ENCODE assay signal across 6 cellular contexts in genomic region chr12:105898271-105898670, GRCh38.
DNase-seq lines count a peak whose midpoint lies in the region; ATAC-seq and TF ChIP-seq lines count a peak whose summit lies in the region.
"Not testable (repeated sequence)": the region's sequence is repeated elsewhere in the genome, so short reads cannot be mapped to it uniquely, and the experiment has no call there.

No MANE protein-coding gene starts in this region.

- H4K20me1 ChIP-seq in mammary epithelial cell (ENCODE audit: insufficient read depth, low read length); smooth muscle cell (ENCODE audit: low read depth): not testable (repeated sequence)

- H3K4me1 ChIP-seq in HUES64 (ENCODE audit: insufficient read depth, low read length); mammary epithelial cell (ENCODE audit: insufficient read depth, low read length); smooth muscle cell (ENCODE audit: low read depth): not testable (repeated sequence)
- peaks cover 22% of the 10 kb centered on the region for H3K4me1 ChIP-seq in foreskin keratinocyte

- ATAC-seq in foreskin keratinocyte, result peak; percentile 57

- DNase-seq in HT1080 (ENCODE audit: low read depth) (peak; percentile 14), mammary epithelial cell (peak; percentile 61), foreskin keratinocyte (peak in 1 of 2 donors; percentile 64)
- DNase-seq in mesothelial cell of epicardium (ENCODE audit: low spot score in 2 of 2, unreplicated experiment in 2 of 2); smooth muscle cell (lab: John Stamatoyannopoulos, UW; ENCODE audit: unreplicated experiment): not testable (repeated sequence)

- intact Hi-C loops in mammary epithelial cell (cut with micrococcal nuclease), result not testable (repeated sequence)

- not testable (repeated sequence) for H3K36me3 Mint-ChIP-seq in mesothelial cell of epicardium

- H3K27me3 Mint-ChIP-seq in mesothelial cell of epicardium (ENCODE audit: low read depth), result not testable (repeated sequence)

- dilution Hi-C loops in mammary epithelial cell (cut with HindIII; ENCODE audit: low sequenced_read_pairs), result not testable (repeated sequence)

- BruUV-seq in mammary epithelial cell (replicated peaks; lab: Mats Ljungman, UMichigan), result not testable (repeated sequence)

- not testable (repeated sequence) for H3K9me3 ChIP-seq in HUES64 (ENCODE audit: insufficient read depth, low read depth, low read length); mammary epithelial cell (replicated peaks; ENCODE audit: insufficient read depth, low read length); smooth muscle cell (replicated peaks; ENCODE audit: low read depth)

- not testable (repeated sequence) for H3K4me2 ChIP-seq in mammary epithelial cell (ENCODE audit: insufficient read depth, low read depth, low read length); smooth muscle cell

- H3K9me3 Mint-ChIP-seq in mesothelial cell of epicardium, result peaks cover 10% of the 10 kb centered on the region

- TF ChIP-seq CTCF in mammary epithelial cell (conservative IDR thresholded peaks at IDR 0.05 in 1 of 2, IDR thresholded peaks at IDR 0.05 in 1 of 2; ENCODE audit: extremely low read depth in 1 of 2, insufficient read depth in 1 of 2, low read depth in 1 of 2, low read length in 2 of 2); foreskin keratinocyte (conservative IDR thresholded peaks at IDR 0.05); mesothelial cell of epicardium (IDR thresholded peaks at IDR 0.05; ENCODE audit: unreplicated experiment); smooth muscle cell (IDR thresholded peaks at IDR 0.05; ENCODE audit: borderline replicate concordance, insufficient read depth, poor library complexity, severe bottlenecking): not testable (repeated sequence)

- not testable (repeated sequence) for H3K36me3 ChIP-seq in HUES64 (ENCODE audit: insufficient read depth, low read length); mammary epithelial cell (ENCODE audit: insufficient read depth, low read length); smooth muscle cell (ENCODE audit: low read depth)

- H3K4me3 Mint-ChIP-seq in mesothelial cell of epicardium, result not testable (repeated sequence)

- H3K27ac ChIP-seq in HUES64 (ENCODE audit: low read depth, low read length), result peak overlapping the region; percentile 64; the same call in 1 of the 2 replicates
- not testable (repeated sequence) for H3K27ac ChIP-seq in mammary epithelial cell (ENCODE audit: insufficient read depth, low read depth, low read length); foreskin keratinocyte
- H3K27ac ChIP-seq in smooth muscle cell (ENCODE audit: low read depth), result peak overlapping the region; percentile 75

- WGBS in HUES64, result 77% methylated on average over 6 of the region's 6 CpGs
- WGBS in mammary epithelial cell (ENCODE audit: low coverage, missing lambda C conversion rate), result 67% methylated on average over 6 of the region's 6 CpGs
- 81% methylated on average over 6 of the region's 6 CpGs for WGBS in smooth muscle cell (ENCODE audit: low lambda C conversion rate)

- H3K4me1 Mint-ChIP-seq in mesothelial cell of epicardium, result peaks cover 26% of the 10 kb centered on the region

- in situ Hi-C loops in mammary epithelial cell (cut with MboI; ENCODE audit: low sequenced_read_pairs in 2 of 2), result not testable (repeated sequence)

- not testable (repeated sequence) for H3K4me3 ChIP-seq in HUES64 (ENCODE audit: low read length); mammary epithelial cell (replicated peaks in 1 of 3; ENCODE audit: insufficient read depth in 1 of 3, low read depth in 2 of 3, low read length in 3 of 3); smooth muscle cell

- H3F3A ChIP-seq in smooth muscle cell (ENCODE audit: low read depth), result peaks cover 14% of the 10 kb centered on the region

- not testable (repeated sequence) for H2AFZ ChIP-seq in mammary epithelial cell (ENCODE audit: low read depth, low read length); smooth muscle cell (ENCODE audit: low read depth)

- CTCF ChIA-PET in mammary epithelial cell (lab: Charles Lee; ENCODE audit: low non-redundant PET), result not testable (repeated sequence)

- H3K27me3 ChIP-seq in HUES64 (ENCODE audit: insufficient read depth, low read length); mammary epithelial cell (ENCODE audit: insufficient read depth, low read length); foreskin keratinocyte; smooth muscle cell (ENCODE audit: low read depth): not testable (repeated sequence)

- not testable (repeated sequence) for H3K79me2 ChIP-seq in mammary epithelial cell (ENCODE audit: insufficient read depth, low read length); smooth muscle cell (ENCODE audit: low read depth)

- H3K9ac ChIP-seq in HUES64 (ENCODE audit: low read depth, low read length); mammary epithelial cell (ENCODE audit: insufficient read depth, low read length); smooth muscle cell (ENCODE audit: low read depth): not testable (repeated sequence)

- H3K27ac Mint-ChIP-seq in mesothelial cell of epicardium, result peak overlapping the region; percentile 90
